ENCODE assay signal across 9 cellular contexts in the genomic region with DNA sequence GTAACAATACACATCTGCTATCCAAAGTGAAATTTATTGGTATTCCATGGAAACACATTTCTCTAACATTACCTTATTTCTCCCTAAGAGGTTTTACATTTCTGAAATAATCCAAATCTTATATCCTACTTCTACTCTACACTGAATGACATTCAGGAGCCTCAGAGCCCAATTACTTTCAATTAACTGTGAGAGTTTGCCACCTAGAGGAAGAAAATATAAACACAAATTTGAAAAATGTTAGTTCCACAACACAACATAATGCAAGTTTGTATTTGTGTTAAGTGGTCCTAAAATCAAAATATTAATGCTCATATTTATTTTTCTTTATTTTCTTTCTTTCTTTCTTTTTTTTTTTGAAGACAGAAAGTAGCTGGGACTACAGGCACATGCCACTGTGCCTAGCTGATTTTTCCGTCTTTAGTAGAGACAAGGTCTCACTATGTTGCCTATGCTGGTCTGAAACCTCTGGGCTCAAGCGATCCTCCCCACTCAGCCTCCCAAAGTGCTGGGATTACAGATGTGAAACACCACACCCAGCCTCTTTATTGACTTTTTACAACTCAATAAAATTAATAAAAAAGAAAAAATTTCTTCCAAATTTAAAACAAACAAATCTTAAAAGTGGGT. TPM values are rescaled to one million over a fixed set of nuclear protein-coding genes. Genes with fewer than 3 reads are reported as not detected.
A peak's percentile ranks its signal among the peaks of the same experiment; 100 is the strongest.
DNase-seq lines count a peak whose midpoint lies in the region; ATAC-seq lines count a peak whose summit lies in the region.
"Had no signal": no experiment of that assay in that cellular context is flagged by ENCODE, and none has a peak within 500 bp of the region (broad histone marks: within the 10 kb centered on the region; RNA-seq: fewer than 3 reads in every experiment).

No MANE protein-coding gene starts in this region.

- peak; percentile 10 for DNase-seq in NCI-H1105 treated with DMSO at 0.1 percent for 48 hours (lab: John Stamatoyannopoulos, UW)
- no peak for DNase-seq in NCI-H1105 (lab: John Stamatoyannopoulos, UW)
- peak; percentile 7 for DNase-seq in NCI-H146 treated with DMSO at 0.1 percent for 48 hours (lab: John Stamatoyannopoulos, UW; ENCODE audit: unreplicated experiment)
- peak; percentile 51 for DNase-seq in cerebellar cortex (ENCODE audit: low spot score)
- peak; percentile 52 for DNase-seq in mesenchymal stem cell
- DNase-seq in T-cell: no peak

- no peak overlapping the region for H3K9ac ChIP-seq in mesenchymal stem cell (ENCODE audit: low read length)

- CTCF ChIA-PET in T-cell (lab: Charles Lee): interaction anchor here in 1 of 2 donors (1.1 kb wide), 1 partner anchor 115 kb away, joined by 5 read pairs; no protein-coding TSS in a partner anchor

- H3K4me2 ChIP-seq in mesenchymal stem cell (ENCODE audit: low read length, poor library complexity, severe bottlenecking): no peak overlapping the region

- no peak overlapping the region for H3K27ac ChIP-seq in mesenchymal stem cell (ENCODE audit: low read length, poor library complexity, severe bottlenecking)

- no peaks in the 10 kb centered on the region for H3K27me3 Mint-ChIP-seq in T-cell
- H3K27me3 Mint-ChIP-seq: CD8-positive, alpha-beta memory T cell had no signal

- 99% methylated on average over 2 of the region's 2 CpGs for WGBS in mesenchymal stem cell

- no peaks in the 10 kb centered on the region for H3K9me3 ChIP-seq in mesenchymal stem cell (ENCODE audit: control insufficient read depth, low read length)

- peaks cover 42% of the 10 kb centered on the region for H3K36me3 Mint-ChIP-seq in T-cell

- no peak overlapping the region for H2BK120ac ChIP-seq in mesenchymal stem cell (ENCODE audit: low read depth, low read length)

- H3K18ac ChIP-seq in mesenchymal stem cell (ENCODE audit: low read depth in 1 of 2, low read length in 2 of 2): no peak overlapping the region

- H3K4me3 Mint-ChIP-seq in T-cell: no peak overlapping the region
- H3K4me3 Mint-ChIP-seq: CD8-positive, alpha-beta memory T cell had no signal

- no peak overlapping the region for H3K23ac ChIP-seq in mesenchymal stem cell (ENCODE audit: low read length in 2 of 2)

- no peak overlapping the region for H3K4ac ChIP-seq in mesenchymal stem cell (ENCODE audit: low read depth in 1 of 2, low read length in 2 of 2)

- peaks cover 12 to 41% of the 10 kb centered on the region in 2 experiments for H3K36me3 ChIP-seq in mesenchymal stem cell (ENCODE audit: control insufficient read depth in 1 of 2, insufficient read depth in 2 of 2, low read depth in 1 of 2, low read length in 2 of 2)

- H3K27me3 ChIP-seq in mesenchymal stem cell (ENCODE audit: control insufficient read depth in 1 of 2, insufficient read depth in 1 of 2, low read length in 2 of 2): no peaks in the 10 kb centered on the region

- H3K79me1 ChIP-seq in mesenchymal stem cell (replicated peaks; ENCODE audit: low read length, poor library complexity, severe bottlenecking): peaks cover 18% of the 10 kb centered on the region

- H3K4me1 Mint-ChIP-seq in T-cell: peaks cover 0 to 2% (median 2%) of the 10 kb centered on the region in 3 donors

- H3K4me3 ChIP-seq in mesenchymal stem cell (ENCODE audit: insufficient read depth in 1 of 2, low read depth in 1 of 2, low read length in 2 of 2): no peak overlapping the region

- H3K4me1 ChIP-seq in mesenchymal stem cell (ENCODE audit: control insufficient read depth, insufficient read depth, low read depth, low read length): peaks cover 9% of the 10 kb centered on the region

- H2BK15ac ChIP-seq in mesenchymal stem cell (ENCODE audit: low read depth, poor library complexity, severe bottlenecking): no peak overlapping the region

- no peak overlapping the region for H2BK12ac ChIP-seq in mesenchymal stem cell (ENCODE audit: low read length in 2 of 2)

- H3K27ac Mint-ChIP-seq in T-cell: no peak overlapping the region

- no peak overlapping the region for H2AK5ac ChIP-seq in mesenchymal stem cell (ENCODE audit: low read length, severe bottlenecking)

- no peak overlapping the region for H3K14ac ChIP-seq in mesenchymal stem cell (ENCODE audit: low read length in 2 of 2)

- no peaks in the 10 kb centered on the region for H3K9me3 Mint-ChIP-seq in T-cell
- H3K9me3 Mint-ChIP-seq: CD8-positive, alpha-beta memory T cell had no signal

- ATAC-seq in HG03565 (IDR thresholded peaks at IDR 0.05; ENCODE audit: unreplicated experiment) (no peak), T-cell (replicated peaks in 1 of 4) (no peak), HG03520 (IDR thresholded peaks at IDR 0.05; ENCODE audit: unreplicated experiment) (no peak)

- no peak overlapping the region for H4K91ac ChIP-seq in mesenchymal stem cell (ENCODE audit: low read length)

- H2BK5ac ChIP-seq in mesenchymal stem cell (ENCODE audit: low read depth, low read length, poor library complexity, severe bottlenecking): no peak overlapping the region

- POLR2A ChIA-PET in T-cell (lab: Charles Lee): interaction anchor here in 1 of 2 donors (0.6 kb wide), 1 partner anchor 700 kb away, joined by 4 read pairs; no protein-coding TSS in a partner anchor

- H4K8ac ChIP-seq in mesenchymal stem cell (ENCODE audit: low read length): no peak overlapping the region

- H2AFZ ChIP-seq in mesenchymal stem cell (ENCODE audit: low read depth, low read length): no peak overlapping the region

RNA-seq across cellular contexts. Expression of gene ATAD1, which starts 46.0 kb away (rescaled TPM):
- polyA plus RNA-seq in mesenchymal stem cell (2013, experiment 1 of 2): 34.7 TPM
- polyA plus RNA-seq in mesenchymal stem cell (2013, experiment 2 of 2): 37.4 TPM
- 10 to 100 TPM; 35.2 to 43.8 (median 42.1) TPM for total RNA-seq in T-cell

Comparison
In these comparisons a context has a peak if more than half of its experiments do, and no peak if none do; other contexts are left out.
1. DNase-seq: peak in NCI-H1105 treated with DMSO at 0.1 percent for 48 hours (single experiment), NCI-H146 treated with DMSO at 0.1 percent for 48 hours (single experiment), cerebellar cortex (single experiment) and mesenchymal stem cell (single experiment); none in NCI-H1105 (single experiment) and T-cell (0 of 34).